ENCODE assay signal across 1 cellular context in the genomic region with DNA sequence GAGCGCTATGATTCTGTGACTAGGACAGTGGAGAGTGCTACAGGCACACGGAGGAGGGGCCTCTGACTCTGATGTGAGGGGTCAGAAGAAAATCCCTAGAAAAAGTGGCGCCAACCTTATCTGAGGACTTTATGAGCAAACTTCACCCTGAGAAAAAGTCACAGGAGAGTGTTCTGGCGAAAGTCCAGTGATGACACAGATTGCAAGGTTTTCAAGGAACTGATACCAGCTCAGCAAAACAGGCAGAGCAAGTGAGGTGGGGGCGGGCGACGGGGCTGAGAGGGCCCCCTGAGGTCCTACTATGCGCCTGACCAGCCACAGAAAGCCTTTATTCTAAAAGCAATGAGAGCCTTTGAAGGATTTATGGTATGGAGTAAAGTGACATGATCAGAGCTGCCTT.
A peak's percentile ranks its signal among the peaks of the same experiment; 100 is the strongest.
TF ChIP-seq lines count a peak whose summit lies in the region.

No MANE protein-coding gene starts in this region.

TF ChIP-seq in K562, 482 proteins besides CTCF, POLR2A, EP300 and RAD21 (continued from another document):
- TF ChIP-seq E2F8 (IDR thresholded peaks at IDR 0.05; ENCODE audit: low read depth, partially characterized antibody) (peak; percentile 82), DPF2 (IDR thresholded peaks at IDR 0.05) (peak; percentile 86), GABPB2 (CRISPR knock-in tag; conservative IDR thresholded peaks at IDR 0.05) (no peak), ZBTB11 (CRISPR knock-in tag; IDR thresholded peaks at IDR 0.05) (no peak), U2AF1 (optimal IDR thresholded peaks at IDR 0.05; ENCODE audit: low read depth, low read length) (no peak), SMAD2 (IDR thresholded peaks at IDR 0.05; ENCODE audit: low read depth, low read length) (no peak)
